8 cellular contexts compared by ENCODE assay signal in the genomic region with DNA sequence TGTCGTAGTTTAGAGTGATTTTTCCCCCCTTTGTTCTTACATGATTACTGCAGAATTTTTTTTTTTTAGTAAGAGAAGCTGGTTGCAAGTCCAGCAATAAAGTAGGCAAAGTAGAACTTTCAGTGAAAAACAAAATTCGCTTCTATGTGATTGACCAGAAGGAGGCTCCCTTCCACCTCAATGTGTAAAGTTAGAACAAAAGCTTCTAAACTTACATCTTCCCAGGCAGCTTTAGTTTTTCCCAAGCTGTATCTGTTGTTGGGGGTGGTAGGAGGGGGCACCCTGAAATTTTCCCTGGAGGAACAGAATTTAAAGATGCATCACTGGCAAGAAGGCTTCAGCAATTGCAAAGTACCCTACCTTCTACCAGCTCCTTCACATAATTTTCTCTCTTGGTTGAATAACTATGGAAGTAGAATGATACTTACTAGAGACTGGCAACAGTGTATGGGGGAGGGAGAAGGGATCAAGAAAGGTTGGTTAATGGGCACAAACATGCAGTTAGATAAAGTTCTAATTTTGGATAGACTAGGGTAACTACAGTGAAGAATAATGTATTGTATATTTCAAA.
DNase-seq lines count a peak whose midpoint lies in the region; ATAC-seq and TF ChIP-seq lines count a peak whose summit lies in the region.

No MANE protein-coding gene starts in this region.

- DNase-seq in DMS53 (lab: John Stamatoyannopoulos, UW) (peak; percentile 67), LHCN-M2 (ENCODE audit: low read depth) (peak; percentile 51), choroid plexus epithelial cell (ENCODE audit: low read depth) (peak; percentile 76), myocyte (ENCODE audit: low read depth) (peak; percentile 60)
- no peak for DNase-seq in activated T-cell treated with anti-CD3 and anti-CD28 coated beads, Interleukin-2, amount 50 U/mL, for 1 hour

- no peak overlapping the region for H3K4me3 ChIP-seq in choroid plexus epithelial cell (ENCODE audit: low read depth, low read length)

- TF ChIP-seq CTCF in choroid plexus epithelial cell (conservative IDR thresholded peaks at IDR 0.05; ENCODE audit: low read depth, low read length), result peak; percentile 62

- ATAC-seq in GM21367 (IDR thresholded peaks at IDR 0.05; ENCODE audit: unreplicated experiment) (no peak), GM21515 (IDR thresholded peaks at IDR 0.05; ENCODE audit: unreplicated experiment) (no peak), HG02973 (IDR thresholded peaks at IDR 0.05; ENCODE audit: unreplicated experiment) (no peak)
